Comparison of ENCODE assay signal across 8 cellular contexts in the genomic region with DNA sequence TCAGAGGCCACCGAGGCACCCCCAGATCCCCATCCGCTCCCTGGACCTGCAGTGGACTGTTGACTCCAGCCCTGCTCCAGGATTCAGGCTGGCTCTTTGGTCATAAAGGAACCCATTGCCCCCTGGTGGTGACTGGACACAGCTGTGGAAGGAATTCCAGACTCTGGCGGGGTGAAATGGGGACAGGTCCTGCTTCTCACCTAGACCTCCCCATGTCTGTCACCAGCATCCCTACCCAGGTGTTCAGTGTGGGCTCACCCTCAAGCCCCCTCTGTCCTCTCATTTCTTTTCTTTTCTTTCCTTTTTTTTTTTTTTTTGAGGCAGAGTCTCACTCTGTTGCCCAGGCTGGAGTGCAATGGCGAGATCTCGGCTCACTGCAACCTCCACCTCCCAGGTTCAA. TPM values are rescaled to one million over a fixed set of nuclear protein-coding genes. Genes with fewer than 3 reads are reported as not detected.
DNase-seq lines count a peak whose midpoint lies in the region; ATAC-seq, FAIRE-seq and TF ChIP-seq lines count a peak whose summit lies in the region.

No MANE protein-coding gene starts in this region.

- no peaks in the 10 kb centered on the region for H3K79me2 ChIP-seq in HepG2 (ENCODE audit: insufficient read depth, low read length)

- in situ Hi-C loops in GM13976 (cut with MboI; ENCODE audit: low sequenced_read_pairs, unreplicated experiment) (no loop called here), HepG2 (cut with HindIII; ENCODE audit: extremely low pct_ligation_motif_present, low pct_unique_long_range_greater_than_20kb) (loop anchor here (5.0 kb wide), 1 partner anchor 84 kb away; no protein-coding TSS in a partner anchor)

- no peak for TF ChIP-seq POLR2A in HepG2 (IDR thresholded peaks at IDR 0.05; ENCODE audit: insufficient read depth in 1 of 2, low read depth in 2 of 2, low read length in 2 of 2)

- H3K27me3 ChIP-seq in HepG2 (ENCODE audit: control insufficient read depth in 1 of 2, insufficient read depth in 2 of 2, low read length in 2 of 2): no peaks in the 10 kb centered on the region

- FAIRE-seq in HepG2 (lab: Jason Lieb, UNC): peak; percentile 89

- no peaks in the 10 kb centered on the region for H3K9me3 ChIP-seq in HepG2 (ENCODE audit: low read length)

- no peak overlapping the region for H3K4me2 ChIP-seq in HepG2 (ENCODE audit: low read depth, low read length)

- TF ChIP-seq CTCF in 22Rv1 (IDR thresholded peaks at IDR 0.05) (peak; percentile 89), GM13976 (IDR thresholded peaks at IDR 0.05; ENCODE audit: borderline replicate concordance, control extremely low read depth, extremely low read depth, insufficient read depth, missing control alignments) (peak; percentile 76), coronary artery (IDR thresholded peaks at IDR 0.05) (peak; percentile 72), HepG2 (CRISPR knock-in tag; IDR thresholded peaks at IDR 0.05) (peak; percentile 96)

- H3K27ac ChIP-seq in 22Rv1: no peak overlapping the region
- H3K27ac ChIP-seq in coronary artery: no peak overlapping the region
- H3K27ac ChIP-seq in HepG2 (ENCODE audit: extremely low read length, insufficient read depth, low read length): no peak overlapping the region

- 64% methylated on average over 3 of the region's 5 CpGs for WGBS in HepG2 (ENCODE audit: low lambda C conversion rate)

- TF ChIP-seq EP300 in HepG2 (IDR thresholded peaks at IDR 0.05; ENCODE audit: low read depth in 2 of 2, low read length in 2 of 2): no peak
- TF ChIP-seq EP300 in HepG2 (CRISPR knock-in tag; IDR thresholded peaks at IDR 0.05; ENCODE audit: borderline replicate concordance): no peak

- no peaks in the 10 kb centered on the region for H3K36me3 ChIP-seq in HepG2 (replicated peaks in 1 of 2; ENCODE audit: control insufficient read depth in 1 of 2, insufficient read depth in 2 of 2, low read length in 2 of 2)

- ATAC-seq in HepG2 (peak; percentile 94), GM21786 (IDR thresholded peaks at IDR 0.05; ENCODE audit: unreplicated experiment) (no peak)

- no TSS peak for BruUV-seq in HepG2 (replicated peaks; lab: Mats Ljungman, UMichigan)

- H3K4me1 ChIP-seq in HepG2 (ENCODE audit: insufficient read depth, low read length): peaks cover 25% of the 10 kb centered on the region

- no peaks in the 10 kb centered on the region for H4K20me1 ChIP-seq in HepG2 (ENCODE audit: insufficient read depth, low read length)

- H3K4me3 ChIP-seq in coronary artery: no peak overlapping the region
- no peak overlapping the region for H3K4me3 ChIP-seq in HepG2 (replicated peaks in 1 of 3; ENCODE audit: insufficient read depth in 1 of 3, low read depth in 2 of 3, low read length in 3 of 3)

- no peak overlapping the region for H3K9ac ChIP-seq in HepG2 (ENCODE audit: insufficient read depth, low read depth, low read length)

- POLR2A ChIA-PET in HepG2 (lab: Yijun Ruan, JAX): interaction anchor here (1.0 to 1.9 kb wide), 2 partner anchors 10 to 61 kb away, joined by 3 to 7 read pairs; no protein-coding TSS in a partner anchor

- CTCF ChIA-PET in HepG2 (lab: Yijun Ruan, JAX; ENCODE audit: low intra/inter-chr PET ratio, low total read pairs): interaction anchor here (1.0 to 4.2 kb wide), 4 partner anchors 60 to 81 kb away, joined by 4 to 48 read pairs (median 8); no protein-coding TSS in a partner anchor

- DNase-seq in GM13976 (ENCODE audit: low spot score): peak; percentile 81
- peak; percentile 82 for DNase-seq in NCI-H2227 (lab: John Stamatoyannopoulos, UW; ENCODE audit: unreplicated experiment)
- peak; percentile 40 for DNase-seq in activated CD4-positive, alpha-beta T cell treated with anti-CD3 and anti-CD28 coated beads for 1 hour
- DNase-seq in coronary artery (ENCODE audit: low spot score): peak; percentile 86
- DNase-seq in HepG2 (ENCODE audit: low spot score): peak; percentile 75
- DNase-seq in stimulated activated CD4-positive, alpha-beta T cell treated with anti-CD3 and anti-CD28 coated beads, TNF-alpha, amount 100 ng/mL, for 48 hours (ENCODE audit: low read depth in 3 of 3): peak in 2 of 3 donors; percentile 49 to 60

- intact Hi-C loops in HepG2 (cut with micrococcal nuclease; ENCODE audit: unreplicated experiment): loop anchor here (1.0 kb wide), 1 partner anchor 82 kb away; no protein-coding TSS in a partner anchor

- H2AFZ ChIP-seq in HepG2 (ENCODE audit: low read length): no peak overlapping the region

- peak; percentile 90 for TF ChIP-seq RAD21 in HepG2 (CRISPR knock-in tag; IDR thresholded peaks at IDR 0.05)

TF ChIP-seq in HepG2, 621 proteins besides CTCF, POLR2A, EP300 and RAD21 (continues in another document):
- TF ChIP-seq SP4 (CRISPR knock-in tag; IDR thresholded peaks at IDR 0.05) (no peak), ISX (CRISPR knock-in tag; conservative IDR thresholded peaks at IDR 0.05) (no peak), SMAD3 (CRISPR knock-in tag; IDR thresholded peaks at IDR 0.05) (0 out of 2 replicates have a peak, but pooled peaks have one; percentile 36), ZNF20 (CRISPR knock-in tag; IDR thresholded peaks at IDR 0.05) (no peak), GATAD2A (CRISPR knock-in tag; IDR thresholded peaks at IDR 0.05) (0 out of 2 replicates have a peak, but pooled peaks have one; percentile 13), RXRB (CRISPR knock-in tag; IDR thresholded peaks at IDR 0.05; ENCODE audit: borderline replicate concordance) (peak; percentile 96), STAG1 (CRISPR knock-in tag; IDR thresholded peaks at IDR 0.05) (peak; percentile 98), MIER3 (CRISPR knock-in tag; IDR thresholded peaks at IDR 0.05; ENCODE audit: borderline replicate concordance) (peak; percentile 30; the same call in 1 of the 2 replicates), ZBTB49 (CRISPR knock-in tag; IDR thresholded peaks at IDR 0.05; ENCODE audit: borderline replicate concordance) (no peak), CCDC6 (CRISPR knock-in tag; IDR thresholded peaks at IDR 0.05) (no peak), ATM (IDR thresholded peaks at IDR 0.05; ENCODE audit: borderline replicate concordance) (no peak), ZNF891 (CRISPR knock-in tag; IDR thresholded peaks at IDR 0.05) (0 out of 2 replicates have a peak, but pooled peaks have one; percentile 43), FOXC1 (CRISPR knock-in tag; IDR thresholded peaks at IDR 0.05; ENCODE audit: borderline replicate concordance) (0 out of 2 replicates have a peak, but pooled peaks have one; percentile 52)
- TF ChIP-seq, protein P1, sequence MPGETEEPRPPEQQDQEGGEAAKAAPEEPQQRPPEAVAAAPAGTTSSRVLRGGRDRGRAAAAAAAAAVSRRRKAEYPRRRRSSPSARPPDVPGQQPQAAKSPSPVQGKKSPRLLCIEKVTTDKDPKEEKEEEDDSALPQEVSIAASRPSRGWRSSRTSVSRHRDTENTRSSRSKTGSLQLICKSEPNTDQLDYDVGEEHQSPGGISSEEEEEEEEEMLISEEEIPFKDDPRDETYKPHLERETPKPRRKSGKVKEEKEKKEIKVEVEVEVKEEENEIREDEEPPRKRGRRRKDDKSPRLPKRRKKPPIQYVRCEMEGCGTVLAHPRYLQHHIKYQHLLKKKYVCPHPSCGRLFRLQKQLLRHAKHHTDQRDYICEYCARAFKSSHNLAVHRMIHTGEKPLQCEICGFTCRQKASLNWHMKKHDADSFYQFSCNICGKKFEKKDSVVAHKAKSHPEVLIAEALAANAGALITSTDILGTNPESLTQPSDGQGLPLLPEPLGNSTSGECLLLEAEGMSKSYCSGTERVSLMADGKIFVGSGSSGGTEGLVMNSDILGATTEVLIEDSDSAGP (CRISPR knock-in tag; IDR thresholded peaks at IDR 0.05; ENCODE audit: borderline replicate concordance): 0 out of 2 replicates have a peak, but pooled peaks have one; percentile 23

RNA-seq across cellular contexts. Expression of gene STXBP1, which starts 25.5 kb away (rescaled TPM):
- total RNA-seq in HepG2 (2016; rRNA removed; fragmentation: Illumina TruSeq; extraction: Trizol): 2.9 and 4.4 TPM in 2 replicates
- 2.6 and 3.0 TPM in 2 replicates for total RNA-seq in HepG2 (2016; cell fraction: cytosol; rRNA removed; fragmentation: Illumina TruSeq; extraction: Trizol; ENCODE audit: low read depth)
- total RNA-seq in HepG2 (2016; cell fraction: insoluble cytoplasmic fraction; rRNA removed; fragmentation: Illumina TruSeq; extraction: Trizol): 2.7 and 5.6 TPM in 2 replicates
- total RNA-seq in HepG2 (2016; cell fraction: membrane; rRNA removed; fragmentation: Illumina TruSeq; extraction: Trizol): 3.8 and 5.2 TPM in 2 replicates
- total RNA-seq in HepG2 (2016; cell fraction: nucleus; rRNA removed; fragmentation: Illumina TruSeq; extraction: Trizol): 2.6 and 3.7 TPM in 2 replicates
- polyA plus RNA-seq in HepG2 (2011; rRNA removed): 2.9 and 4.1 TPM in 2 replicates
- polyA plus RNA-seq in HepG2 (2011; cell fraction: cytosol; rRNA removed): 2.4 and 5.1 TPM in 2 replicates
- polyA plus RNA-seq in HepG2 (2011; cell fraction: nucleus; rRNA removed): 6.7 and 8.1 TPM in 2 replicates
- polyA plus RNA-seq in HepG2 (2012): 5.9 and 8.8 TPM in 2 replicates
- polyA plus RNA-seq in HepG2 (2016; cell fraction: cytosol; fragmentation: Illumina TruSeq; extraction: Trizol; ENCODE audit: low read depth): 5.5 and 6.6 TPM in 2 replicates
- polyA plus RNA-seq in HepG2 (2016; cell fraction: insoluble cytoplasmic fraction; fragmentation: Illumina TruSeq; extraction: Trizol; ENCODE audit: low read depth): 5.6 and 8.0 TPM in 2 replicates
- 6.0 and 6.1 TPM in 2 replicates for polyA plus RNA-seq in HepG2 (2016; cell fraction: membrane; fragmentation: Illumina TruSeq; extraction: Trizol; ENCODE audit: low read depth)
- polyA plus RNA-seq in HepG2 (2016; cell fraction: nucleus; fragmentation: Illumina TruSeq; extraction: Trizol; ENCODE audit: insufficient read depth, low read depth): 8.0 and 9.7 TPM in 2 replicates
- polyA minus RNA-seq in HepG2 (2011; rRNA and poly(A)+ RNA removed; ENCODE audit: low replicate concordance): 3.4 and 23.2 TPM in 2 replicates
- polyA minus RNA-seq in HepG2 (2011; cell fraction: cytosol; rRNA and poly(A)+ RNA removed): 4.3 and 8.2 TPM in 2 replicates
- polyA minus RNA-seq in HepG2 (2011; cell fraction: nucleus; rRNA and poly(A)+ RNA removed): 3.6 and 7.6 TPM in 2 replicates
